ENCODE assay signal across 9 cellular contexts in genomic region chr21:34807881-34808568, GRCh38.
DNase-seq lines count a peak whose midpoint lies in the region; ATAC-seq and TF ChIP-seq lines count a peak whose summit lies in the region.
"Had no signal": no experiment of that assay in that cellular context is flagged by ENCODE, and none has a peak within 500 bp of the region (broad histone marks: within the 10 kb centered on the region; RNA-seq: fewer than 3 reads in every experiment).

No MANE protein-coding gene starts in this region.

- intact Hi-C loops in colonic mucosa (cut with DNase I): no loop called here
- intact Hi-C loops in sigmoid colon (cut with DNase I): no loop called here

- H3K27me3 ChIP-seq in ACC112 (ENCODE audit: insufficient read depth, low read length) (no peaks in the 10 kb centered on the region), colonic mucosa (no peaks in the 10 kb centered on the region), sigmoid colon (no peaks in the 10 kb centered on the region), tibial nerve (no peaks in the 10 kb centered on the region)

- WGBS in sigmoid colon, 2 donors: 73 to 87% methylated on average over 15 of the region's 15 CpGs
- WGBS in tibial nerve, 2 donors: 81 to 83% methylated on average over 15 of the region's 15 CpGs

- peaks cover 14% of the 10 kb centered on the region for H3K36me3 Mint-ChIP-seq in type B pancreatic cell

- peaks cover 75% of the 10 kb centered on the region for H3K4me1 ChIP-seq in ACC112 (ENCODE audit: control insufficient read depth, insufficient read depth, low read length, unreplicated experiment)
- no peaks in the 10 kb centered on the region for H3K4me1 ChIP-seq in colonic mucosa
- H3K4me1 ChIP-seq in sigmoid colon: peaks cover 0 to 47% (median 20%) of the 10 kb centered on the region in 4 donors
- peaks cover 0 to 25% (median 0%) of the 10 kb centered on the region in 4 donors for H3K4me1 ChIP-seq in tibial nerve

- H3K4me3 Mint-ChIP-seq in type B pancreatic cell: no peak overlapping the region

- H3K9ac ChIP-seq in colonic mucosa (ENCODE audit: low read depth in 2 of 2, low read length in 2 of 2): no peak overlapping the region

- peak; percentile 47 to 71 for DNase-seq in activated CD4-positive, alpha-beta T cell treated with anti-CD3 and anti-CD28 coated beads for 4 hours
- DNase-seq in colonic mucosa (no peak), sigmoid colon (peak; percentile 85), type B pancreatic cell (ENCODE audit: extremely low spot score, unreplicated experiment) (no peak), NCI-H82 treated with DMSO at 0.1 percent for 48 hours (lab: John Stamatoyannopoulos, UW; ENCODE audit: unreplicated experiment) (no peak), tibial nerve (ENCODE audit: low spot score in 2 of 2) (no peak)
- DNase-seq: heart right ventricle had no signal

- H3K36me3 ChIP-seq in ACC112 (ENCODE audit: insufficient read depth, low read length): peaks cover 32% of the 10 kb centered on the region
- no peaks in the 10 kb centered on the region for H3K36me3 ChIP-seq in colonic mucosa
- H3K36me3 ChIP-seq in sigmoid colon: no peaks in the 10 kb centered on the region
- peaks cover 0 to 53% (median 0%) of the 10 kb centered on the region in 3 donors for H3K36me3 ChIP-seq in tibial nerve

- no peak for TF ChIP-seq CTCF in colonic mucosa (IDR thresholded peaks at IDR 0.05)
- TF ChIP-seq CTCF in sigmoid colon (IDR thresholded peaks at IDR 0.05): no peak
- TF ChIP-seq CTCF in type B pancreatic cell (conservative IDR thresholded peaks at IDR 0.05): no peak
- TF ChIP-seq CTCF in tibial nerve (IDR thresholded peaks at IDR 0.05): no peak

- H2AFZ ChIP-seq in ACC112 (ENCODE audit: low read length, unreplicated experiment): no peak overlapping the region

- ATAC-seq in HG03469 (IDR thresholded peaks at IDR 0.05; ENCODE audit: unreplicated experiment): peak; percentile 22

- peak overlapping the region; percentile 58 for H3K4me3 ChIP-seq in ACC112 (ENCODE audit: low read depth, low read length)
- no peak overlapping the region for H3K4me3 ChIP-seq in colonic mucosa
- no peak overlapping the region for H3K4me3 ChIP-seq in sigmoid colon
- no peak overlapping the region for H3K4me3 ChIP-seq in tibial nerve
- H3K4me3 ChIP-seq: heart right ventricle had no signal

- peaks cover 7% of the 10 kb centered on the region for H3K9me3 Mint-ChIP-seq in type B pancreatic cell

- H3K79me2 ChIP-seq in ACC112 (ENCODE audit: control insufficient read depth, insufficient read depth, low read length, unreplicated experiment): peaks cover 45% of the 10 kb centered on the region

- H3K27ac ChIP-seq in ACC112 (ENCODE audit: low read depth, low read length) (peak overlapping the region; percentile 99), colonic mucosa (peak overlapping the region; percentile 2), sigmoid colon (peak overlapping the region in 3 of 4 donors; percentile 46 to 77 (median 70)), tibial nerve (peak overlapping the region in 1 of 4 donors; percentile 49)

- H3K9me3 ChIP-seq in colonic mucosa (no peaks in the 10 kb centered on the region), sigmoid colon (no peaks in the 10 kb centered on the region), tibial nerve (peaks cover 0 to 26% (median 4%) of the 10 kb centered on the region in 4 donors)

- H3K4me1 Mint-ChIP-seq in type B pancreatic cell (ENCODE audit: unreplicated experiment): peaks cover 22% of the 10 kb centered on the region

- peaks cover 11% of the 10 kb centered on the region for H3K27me3 Mint-ChIP-seq in type B pancreatic cell

- H3K27ac Mint-ChIP-seq in type B pancreatic cell: no peak overlapping the region

- TF ChIP-seq EP300 in sigmoid colon (IDR thresholded peaks at IDR 0.05): peak in 1 of 4 donors; percentile 44
- no peak for TF ChIP-seq EP300 in tibial nerve (IDR thresholded peaks at IDR 0.05)

- TF ChIP-seq POLR2A in sigmoid colon (IDR thresholded peaks at IDR 0.05) (no peak), tibial nerve (IDR thresholded peaks at IDR 0.05) (no peak)

Comparison
In these comparisons a context has a peak if more than half of its experiments do, and no peak if none do; other contexts are left out.
1. DNase-seq: peak in activated CD4-positive, alpha-beta T cell treated with anti-CD3 and anti-CD28 coated beads for 4 hours (2 of 2) and sigmoid colon (single experiment); none in colonic mucosa (single experiment), type B pancreatic cell (single experiment), NCI-H82 treated with DMSO at 0.1 percent for 48 hours (single experiment) and tibial nerve (0 of 2).